ENCODE assay signal across 21 cellular contexts in the genomic region with DNA sequence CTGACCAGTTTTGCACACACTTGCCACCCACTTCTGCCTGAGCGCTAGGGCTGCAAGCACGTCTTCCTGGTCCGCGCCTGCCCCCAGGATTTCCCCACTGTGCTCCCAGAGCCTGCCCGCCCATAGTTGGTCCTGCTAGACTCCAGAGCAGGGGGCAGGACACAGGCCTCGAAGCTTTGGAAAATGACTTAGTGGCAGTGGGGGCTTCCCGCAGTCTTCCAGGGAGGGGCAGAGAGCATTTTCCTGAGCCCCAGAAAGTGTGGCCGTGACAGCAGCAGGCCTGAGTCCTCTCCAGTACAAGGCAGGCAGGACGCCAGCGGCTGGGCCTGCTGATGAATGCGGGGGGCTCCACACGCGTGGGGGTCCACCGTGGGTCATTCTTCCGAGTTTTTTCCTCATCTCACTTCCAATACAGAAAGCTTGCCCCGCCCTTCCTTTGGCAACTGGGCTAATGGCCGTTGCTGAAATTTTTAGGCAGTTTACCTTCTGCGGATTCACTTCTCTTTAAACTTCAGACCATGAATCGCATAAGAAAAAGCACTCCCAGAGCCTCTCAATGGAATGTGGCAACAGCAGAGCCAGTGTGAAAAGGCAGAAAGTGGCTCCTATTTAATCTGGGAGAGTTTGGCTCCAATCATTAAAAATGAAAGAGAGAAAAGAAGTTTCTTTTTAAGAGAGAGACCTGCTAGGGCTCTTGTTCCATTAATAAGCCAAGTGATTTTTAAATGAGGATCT.
"Had no signal": no experiment of that assay in that cellular context is flagged by ENCODE, and none has a peak within 500 bp of the region (broad histone marks: within the 10 kb centered on the region; RNA-seq: fewer than 3 reads in every experiment).

No MANE protein-coding gene starts in this region.

- H3K27me3 Mint-ChIP-seq: stimulated activated memory B cell treated with anti-CD40 and anti-IgM and Interleukin-4, amounts not matched to agents 10 μg/mL and 1 μg/mL and 100 μg/mL, for 72 hours; stimulated activated naive CD8-positive, alpha-beta T cell treated with anti-CD3 and anti-CD28 coated beads, Interleukin-15, Interleukin-2, amounts not matched to agents 100 ng/mL and 50 ng/mL, for 24 hours had no signal

- ATAC-seq: foreskin keratinocyte; left cardiac atrium; lower lobe of right lung; sciatic nerve; stimulated activated memory B cell treated with anti-CD40 and anti-IgM and Interleukin-4, amounts not matched to agents 10 μg/mL and 1 μg/mL and 100 μg/mL, for 72 hours; upper lobe of right lung had no signal

- H3K27ac Mint-ChIP-seq: endodermal cell; nephron progenitor cell; stimulated activated memory B cell treated with anti-CD40 and anti-IgM and Interleukin-4, amounts not matched to agents 10 μg/mL and 1 μg/mL and 100 μg/mL, for 72 hours; stimulated activated naive CD8-positive, alpha-beta T cell treated with anti-CD3 and anti-CD28 coated beads, Interleukin-15, Interleukin-2, amounts not matched to agents 100 ng/mL and 50 ng/mL, for 24 hours had no signal

- H3K4me3 ChIP-seq: left ventricle myocardium inferior, lower lobe of right lung, spleen, tibial artery, upper lobe of right lung, vagina had no signal

- H3K4me3 Mint-ChIP-seq: endodermal cell; nephron progenitor cell; stimulated activated memory B cell treated with anti-CD40 and anti-IgM and Interleukin-4, amounts not matched to agents 10 μg/mL and 1 μg/mL and 100 μg/mL, for 72 hours; stimulated activated naive CD8-positive, alpha-beta T cell treated with anti-CD3 and anti-CD28 coated beads, Interleukin-15, Interleukin-2, amounts not matched to agents 100 ng/mL and 50 ng/mL, for 24 hours had no signal

- H3K9me3 Mint-ChIP-seq: endodermal cell; nephron progenitor cell; stimulated activated naive CD8-positive, alpha-beta T cell treated with anti-CD3 and anti-CD28 coated beads, Interleukin-15, Interleukin-2, amounts not matched to agents 100 ng/mL and 50 ng/mL, for 24 hours had no signal

- H3K27me3 ChIP-seq: foreskin keratinocyte, spleen, vagina had no signal

- DNase-seq: effector CD4-positive, alpha-beta T cell; endodermal cell; erythroblast; foreskin keratinocyte; kidney; left cardiac atrium; left ventricle myocardium inferior; lower lobe of right lung; mesenchymal stem cell; midbrain; nephron progenitor cell; spleen; stimulated activated CD4-positive, alpha-beta T cell treated with anti-CD3 and anti-CD28 coated beads, Interleukin-15, amount 100 ng/mL, for 24 hours; stimulated activated CD4-positive, alpha-beta T cell treated with anti-CD3 and anti-CD28 coated beads, Interleukin-1b, Interleukin-23, amount 100 ng/mL, for 48 hours; stimulated activated CD4-positive, alpha-beta T cell treated with anti-CD3 and anti-CD28 coated beads, Interleukin-4, amount 100 ng/mL, for 24 hours; tibial artery; upper lobe of right lung had no signal

- H3K4me1 Mint-ChIP-seq: endodermal cell; nephron progenitor cell; stimulated activated memory B cell treated with anti-CD40 and anti-IgM and Interleukin-4, amounts not matched to agents 10 μg/mL and 1 μg/mL and 100 μg/mL, for 72 hours had no signal

- H3K36me3 ChIP-seq: left ventricle myocardium inferior, lower lobe of right lung, spleen, tibial artery, upper lobe of right lung, vagina had no signal

- H3K27ac ChIP-seq: foreskin keratinocyte, left ventricle myocardium inferior, lower lobe of right lung, spleen, tibial artery, upper lobe of right lung, vagina had no signal

- H3K36me3 Mint-ChIP-seq: stimulated activated memory B cell treated with anti-CD40 and anti-IgM and Interleukin-4, amounts not matched to agents 10 μg/mL and 1 μg/mL and 100 μg/mL, for 72 hours had no signal

- H3K9me3 ChIP-seq: left ventricle myocardium inferior, lower lobe of right lung, tibial artery, upper lobe of right lung, vagina had no signal

- H3K4me1 ChIP-seq: left ventricle myocardium inferior, lower lobe of right lung, spleen, tibial artery, upper lobe of right lung, vagina had no signal
